In genomic region chr18:45667056-45667455, GRCh38 we compare ENCODE assay signal across 10 cellular contexts.
DNase-seq lines count a peak whose midpoint lies in the region; ATAC-seq lines count a peak whose summit lies in the region.
"Had no signal": no experiment of that assay in that cellular context is flagged by ENCODE, and none has a peak within 500 bp of the region (broad histone marks: within the 10 kb centered on the region; RNA-seq: fewer than 3 reads in every experiment).

No MANE protein-coding gene starts in this region.

- ATAC-seq in GM19025 (IDR thresholded peaks at IDR 0.05; ENCODE audit: low read depth, unreplicated experiment) = peak; percentile 21
- ATAC-seq in HG03469 (IDR thresholded peaks at IDR 0.05; ENCODE audit: unreplicated experiment) = peak; percentile 27
- no peak for ATAC-seq in central memory CD8-positive, alpha-beta T cell (replicated peaks; ENCODE audit: extremely low read depth, poor library complexity, severe bottlenecking)
- no peak for ATAC-seq in GM21423 (IDR thresholded peaks at IDR 0.05; ENCODE audit: unreplicated experiment)
- no peak for ATAC-seq in GM21619 (IDR thresholded peaks at IDR 0.05; ENCODE audit: unreplicated experiment)
- ATAC-seq: gastroesophageal sphincter had no signal

- peak overlapping the region; percentile 55 for H3K4me3 Mint-ChIP-seq in central memory CD8-positive, alpha-beta T cell

- peaks cover 52% of the 10 kb centered on the region for H3K4me1 Mint-ChIP-seq in central memory CD8-positive, alpha-beta T cell

- DNase-seq in DMS53 treated with DMSO at 0.1 percent for 48 hours (lab: John Stamatoyannopoulos, UW; ENCODE audit: unreplicated experiment) = peak; percentile 9
- no peak for DNase-seq in central memory CD8-positive, alpha-beta T cell (ENCODE audit: low spot score in 2 of 2)
- DNase-seq in cerebellar nuclear complex (lab: John Stamatoyannopoulos, UW) = no peak
- DNase-seq in pons (ENCODE audit: low spot score) = no peak
- DNase-seq: NCI-H187 had no signal

- H3K36me3 Mint-ChIP-seq in central memory CD8-positive, alpha-beta T cell (ENCODE audit: insufficient read depth) = peaks cover 3% of the 10 kb centered on the region

- H3K27me3 Mint-ChIP-seq in central memory CD8-positive, alpha-beta T cell = no peaks in the 10 kb centered on the region

- no peaks in the 10 kb centered on the region for H3K9me3 Mint-ChIP-seq in central memory CD8-positive, alpha-beta T cell

- peak overlapping the region; percentile 89 for H3K27ac Mint-ChIP-seq in central memory CD8-positive, alpha-beta T cell (ENCODE audit: low read depth)

Comparison
In these comparisons a context has a peak if more than half of its experiments do, and no peak if none do; other contexts are left out.
1. ATAC-seq: peak in GM19025 (single experiment) and HG03469 (single experiment); none in central memory CD8-positive, alpha-beta T cell (single experiment), GM21423 (single experiment) and GM21619 (single experiment).